ENCODE assay signal across 8 cellular contexts in the genomic region with DNA sequence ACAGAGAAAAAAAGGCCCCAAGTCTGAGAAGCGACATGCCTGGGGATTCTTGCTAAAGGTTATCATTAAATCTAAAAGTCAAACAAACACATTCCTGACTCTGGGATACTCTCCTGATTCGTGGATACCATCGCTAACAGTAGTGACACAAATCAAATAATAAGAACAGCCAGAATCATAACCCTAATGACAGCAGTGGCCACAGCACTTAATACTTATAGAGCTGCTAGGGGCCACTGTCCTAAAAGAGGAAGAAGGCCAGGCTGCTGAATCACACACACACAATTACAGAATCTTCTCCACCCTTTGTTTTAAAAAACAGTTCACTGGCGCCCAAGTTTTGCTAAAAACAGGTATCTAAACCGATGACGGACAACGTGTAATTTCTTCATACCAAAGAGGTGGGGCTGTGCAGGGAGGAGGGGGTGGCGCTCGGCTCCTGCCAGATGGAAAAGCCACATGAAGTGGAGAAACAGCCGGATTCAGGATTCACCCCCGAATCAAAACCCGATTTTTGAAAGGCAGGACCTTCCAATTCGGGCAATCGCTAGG. TPM values are rescaled to one million over a fixed set of nuclear protein-coding genes. Genes with fewer than 3 reads are reported as not detected.
DNase-seq lines count a peak whose midpoint lies in the region; ATAC-seq and TF ChIP-seq lines count a peak whose summit lies in the region.

No MANE protein-coding gene starts in this region.

- peaks cover 14% of the 10 kb centered on the region for H3K4me1 Mint-ChIP-seq in Caco-2 (ENCODE audit: low read depth, unreplicated experiment)

- peak overlapping the region; percentile 88 for H3K27ac Mint-ChIP-seq in Caco-2 (ENCODE audit: unreplicated experiment)

- CTCF ChIA-PET in Caco-2 (lab: Charles Lee): interaction anchor here (0.7 to 3.0 kb wide), 3 partner anchors 15 to 22 kb away, joined by 3 to 20 read pairs (median 5); no protein-coding TSS in a partner anchor

- no peaks in the 10 kb centered on the region for H3K36me3 ChIP-seq in Caco-2 (ENCODE audit: control insufficient read depth, insufficient read depth, low read length)
- peaks cover 0 to 9% (median 5%) of the 10 kb centered on the region in 3 donors for H3K36me3 ChIP-seq in tibial artery

- no peaks in the 10 kb centered on the region for H3K9me3 Mint-ChIP-seq in Caco-2 (ENCODE audit: unreplicated experiment)

- ATAC-seq in HG02884 (IDR thresholded peaks at IDR 0.05; ENCODE audit: unreplicated experiment): no peak

- H3K4me3 Mint-ChIP-seq in Caco-2 (ENCODE audit: unreplicated experiment): peak overlapping the region; percentile 89

- TSS peak; percentile 70 for BruUV-seq in Caco-2 (replicated peaks; lab: Mats Ljungman, UMichigan)

- DNase-seq in Caco-2 (peak; percentile 50 to 53), HK-2 (ENCODE audit: unreplicated experiment) (peak; percentile 40), SKM-1 (lab: John Stamatoyannopoulos, UW; ENCODE audit: unreplicated experiment) (peak; percentile 3), dorsolateral prefrontal cortex (peak in 8 of 10 donors; percentile 37 to 67 (median 52)), lung microvascular endothelial cell (ENCODE audit: low read depth in 2 of 2) (peak; percentile 54 to 63), tibial artery (peak; percentile 59 to 77), putamen (ENCODE audit: low spot score) (no peak)

- H3K27me3 ChIP-seq in Caco-2 (replicated peaks; ENCODE audit: control insufficient read depth, insufficient read depth, low read length) (no peaks in the 10 kb centered on the region), dorsolateral prefrontal cortex (no peaks in the 10 kb centered on the region), tibial artery (no peaks in the 10 kb centered on the region)

- TF ChIP-seq CTCF in Caco-2 (IDR thresholded peaks at IDR 0.05; ENCODE audit: insufficient read depth in 1 of 2, low read depth in 1 of 2, low read length in 1 of 2, severe bottlenecking in 1 of 2, unreplicated experiment in 1 of 2): no peak
- peak in 1 of 56 donors; percentile 7 for TF ChIP-seq CTCF in dorsolateral prefrontal cortex (IDR thresholded peaks at IDR 0.05 in 54 of 56, conservative IDR thresholded peaks at IDR 0.05 in 2 of 56; ENCODE audit: low read depth in 1 of 56, partially characterized antibody in 56 of 56)
- no peak for TF ChIP-seq CTCF in tibial artery (IDR thresholded peaks at IDR 0.05)

- H3K4me3 ChIP-seq in Caco-2 (ENCODE audit: low read depth, low read length): peak overlapping the region; percentile 66
- peak overlapping the region; percentile 58 to 96 (median 89) for H3K4me3 ChIP-seq in dorsolateral prefrontal cortex
- H3K4me3 ChIP-seq in tibial artery: peak overlapping the region; percentile 82 to 99

- intact Hi-C loops in Caco-2 (cut with micrococcal nuclease; ENCODE audit: unreplicated experiment) (loop anchor here (1.0 kb wide), 1 partner anchor 15 kb away; no protein-coding TSS in a partner anchor), dorsolateral prefrontal cortex (cut with DNase I) (no loop called here), tibial artery (cut with DNase I; ENCODE audit: low total_unique reads) (loop anchor here (5.0 kb wide), 1 partner anchor 36 kb away; no protein-coding TSS in a partner anchor)

- H3K27me3 Mint-ChIP-seq in Caco-2 (ENCODE audit: insufficient read depth, unreplicated experiment): no peaks in the 10 kb centered on the region

- peaks cover 20% of the 10 kb centered on the region for H3K36me3 Mint-ChIP-seq in Caco-2 (ENCODE audit: insufficient read depth, unreplicated experiment)

- POLR2A ChIA-PET in Caco-2 (lab: Charles Lee): interaction anchor here (1.3 to 6.8 kb wide), 3 partner anchors 15 to 41 kb away, joined by 6 to 52 read pairs (median 7); no protein-coding TSS in a partner anchor

- H3K4me1 ChIP-seq in Caco-2 (peaks cover 41% of the 10 kb centered on the region), tibial artery (peaks cover 0 to 58% (median 33%) of the 10 kb centered on the region in 4 donors)

- H3K9me3 ChIP-seq in Caco-2 (no peaks in the 10 kb centered on the region), tibial artery (no peaks in the 10 kb centered on the region)

- H3K27ac ChIP-seq in dorsolateral prefrontal cortex (peak overlapping the region in 58 of 59 donors; percentile 77 to 99 (median 94)), tibial artery (peak overlapping the region; percentile 97 to 99)

RNA-seq across cellular contexts. Expression of a gene that starts 1.1 kb away (rescaled TPM):
- total RNA-seq in Caco-2 (2022) (80.9 and 85.0 TPM in 2 replicates), dorsolateral prefrontal cortex (100 to 1,000 TPM in 119 of 120 experiments, 10 to 100 TPM in 1; 83.6 to 189 (median 139) TPM), lung microvascular endothelial cell (20.7 and 29.2 TPM in 2 replicates)

Comparison
In these comparisons a context has a peak if more than half of its experiments do, and no peak if none do; other contexts are left out.
1. intact Hi-C loops: an anchor here in Caco-2 (1.0 kb wide) and tibial artery (5.0 kb wide); none called in dorsolateral prefrontal cortex.